Comparison of ENCODE assay signal across 8 cellular contexts in genomic region chr6:11263185-11263817, GRCh38. TPM values are rescaled to one million over a fixed set of nuclear protein-coding genes. Genes with fewer than 3 reads are reported as not detected.
DNase-seq lines count a peak whose midpoint lies in the region; ATAC-seq and TF ChIP-seq lines count a peak whose summit lies in the region.

No MANE protein-coding gene starts in this region.

- DNase-seq in A673 (ENCODE audit: low spot score) (peak; percentile 85), NCI-H2029 (lab: John Stamatoyannopoulos, UW) (peak; percentile 82), epithelial cell of esophagus (ENCODE audit: low read depth) (peak; percentile 31), GM13977 (ENCODE audit: low spot score) (no peak), NCI-H2081 (lab: John Stamatoyannopoulos, UW) (no peak)

- ATAC-seq in GM19023 (IDR thresholded peaks at IDR 0.05; ENCODE audit: unreplicated experiment) = no peak
- no peak for ATAC-seq in GM21723 (IDR thresholded peaks at IDR 0.05; ENCODE audit: unreplicated experiment)

- no peaks in the 10 kb centered on the region for H3K9me3 ChIP-seq in A673 (ENCODE audit: low read depth, low read length, poor library complexity, severe bottlenecking)
- H3K9me3 ChIP-seq in muscle layer of colon (ENCODE audit: low read length) = no peaks in the 10 kb centered on the region

- POLR2A ChIA-PET in A673 (lab: Charles Lee; ENCODE audit: low non-redundant PET) = interaction anchor here (0.6 kb wide), 1 partner anchor 61 kb away, joined by 3 read pairs; no protein-coding TSS in a partner anchor

- intact Hi-C loops in A673 (cut with micrococcal nuclease; ENCODE audit: unreplicated experiment) = loop anchor here (5.0 kb wide), 1 partner anchor 91 kb away; no protein-coding TSS in a partner anchor

- H3K27me3 ChIP-seq in A673 (replicated peaks; ENCODE audit: insufficient read depth, low read depth, low read length, poor library complexity) (no peaks in the 10 kb centered on the region), muscle layer of colon (ENCODE audit: control insufficient read depth in 1 of 2, insufficient read depth in 2 of 2, low read length in 2 of 2) (no peaks in the 10 kb centered on the region)

- CTCF ChIA-PET in A673 (lab: Charles Lee) = no interaction called here

- H3K4me3 ChIP-seq in A673 (ENCODE audit: low read depth, low read length, poor library complexity, severe bottlenecking) = no peak overlapping the region
- no peak overlapping the region for H3K4me3 ChIP-seq in epithelial cell of esophagus (ENCODE audit: low read length)
- peak overlapping the region; percentile 4 to 5 for H3K4me3 ChIP-seq in muscle layer of colon (ENCODE audit: low read depth in 1 of 2, low read length in 2 of 2)

- peaks cover 23% of the 10 kb centered on the region for H3K4me1 ChIP-seq in A673 (ENCODE audit: insufficient read depth, low read length, poor library complexity, severe bottlenecking)
- peaks cover 11% of the 10 kb centered on the region for H3K4me1 ChIP-seq in muscle layer of colon (ENCODE audit: insufficient read depth, low read length)

- TF ChIP-seq CTCF in A673 (conservative IDR thresholded peaks at IDR 0.05; ENCODE audit: low read depth, low read length) = no peak
- no peak for TF ChIP-seq CTCF in epithelial cell of esophagus (IDR thresholded peaks at IDR 0.05; ENCODE audit: insufficient read depth, low read depth, low read length, missing control alignments)
- no peak for TF ChIP-seq CTCF in GM13977 (IDR thresholded peaks at IDR 0.05; ENCODE audit: extremely low read depth, insufficient read depth, missing control alignments)

- H3K27ac ChIP-seq in A673 (ENCODE audit: low read depth, low read length, poor library complexity, severe bottlenecking) (peak overlapping the region; percentile 5), muscle layer of colon (ENCODE audit: low read depth, low read length) (no peak overlapping the region)

- no TSS peak for BruUV-seq in A673 (replicated peaks; lab: Mats Ljungman, UMichigan)

- H3K36me3 ChIP-seq in A673 (ENCODE audit: insufficient read depth, low read length, poor library complexity, severe bottlenecking) (no peaks in the 10 kb centered on the region), muscle layer of colon (ENCODE audit: insufficient read depth, low read length) (no peaks in the 10 kb centered on the region)

- no peak overlapping the region for H3K9ac ChIP-seq in muscle layer of colon (ENCODE audit: low read length)

- in situ Hi-C loops in GM13977 (cut with MboI; ENCODE audit: low pct_unique_long_range_greater_than_20kb, low sequenced_read_pairs, unreplicated experiment) = no loop called here

RNA-seq across cellular contexts. Expression of gene NEDD9, which starts 30.8 kb away (rescaled TPM):
- 5.6 and 6.6 TPM in 2 replicates for total RNA-seq in A673 (2021)

Comparison
In these comparisons a context has a peak if more than half of its experiments do, and no peak if none do; other contexts are left out.
1. DNase-seq: peak in A673 (single experiment), NCI-H2029 (single experiment) and epithelial cell of esophagus (single experiment); none in GM13977 (single experiment) and NCI-H2081 (0 of 2).
2. H3K4me3 ChIP-seq: peak in muscle layer of colon (2 of 2); none in A673 (single experiment) and epithelial cell of esophagus (single experiment).